Comparison of ENCODE assay signal across 18 cellular contexts in the genomic region with DNA sequence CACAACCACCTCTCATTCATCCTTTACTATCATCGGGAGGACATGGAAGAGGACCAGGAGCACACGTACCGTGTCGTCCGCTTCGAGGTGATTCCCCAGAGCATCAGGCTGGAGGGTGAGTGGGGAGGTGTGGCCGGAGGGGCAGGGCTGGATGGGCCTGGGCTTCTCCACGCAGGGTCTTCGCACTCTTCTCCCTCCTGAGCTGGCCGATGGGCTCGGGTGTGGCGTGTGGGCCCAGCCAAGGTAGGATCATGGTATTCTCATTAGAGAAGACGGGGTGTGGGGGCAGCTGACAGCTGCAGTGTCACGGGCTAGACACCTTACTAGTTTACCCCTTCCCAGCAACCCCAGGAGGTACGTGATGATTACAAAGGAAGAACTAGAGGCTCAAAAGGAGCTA. TPM values are rescaled to one million over a fixed set of nuclear protein-coding genes. Genes with fewer than 3 reads are reported as not detected.
DNase-seq lines count a peak whose midpoint lies in the region; ATAC-seq and TF ChIP-seq lines count a peak whose summit lies in the region.
"Had no signal": no experiment of that assay in that cellular context is flagged by ENCODE, and none has a peak within 500 bp of the region (broad histone marks: within the 10 kb centered on the region; RNA-seq: fewer than 3 reads in every experiment).

No MANE protein-coding gene starts in this region.

- POLR2A ChIA-PET in CD4-positive, alpha-beta T cell (lab: Charles Lee): no interaction called here

- intact Hi-C loops in CD4-positive, alpha-beta T cell (cut with DNase I, micrococcal nuclease): no loop called here
- intact Hi-C loops in esophagus muscularis mucosa (cut with DNase I): no loop called here

- H3K4me3 ChIP-seq in esophagus muscularis mucosa: no peak overlapping the region
- H3K4me3 ChIP-seq: GM23338 had no signal

- no peaks in the 10 kb centered on the region for H3K9me3 Mint-ChIP-seq in stimulated activated naive CD8-positive, alpha-beta T cell treated with anti-CD3 and anti-CD28 coated beads, Interleukin-15, amount 100 ng/mL, for 72 hours
- H3K9me3 Mint-ChIP-seq in chondrocyte (ENCODE audit: low read depth) (no peaks in the 10 kb centered on the region), nephron progenitor cell (no peaks in the 10 kb centered on the region)
- H3K9me3 Mint-ChIP-seq in CD4-positive, alpha-beta T cell: no peaks in the 10 kb centered on the region
- H3K9me3 Mint-ChIP-seq: GM23338, HFFc6, IgD-negative memory B cell had no signal

- H3K36me3 Mint-ChIP-seq in chondrocyte (ENCODE audit: low read depth): peaks cover 75% of the 10 kb centered on the region
- peaks cover 84% of the 10 kb centered on the region for H3K36me3 Mint-ChIP-seq in nephron progenitor cell (ENCODE audit: low read depth)
- H3K36me3 Mint-ChIP-seq in CD4-positive, alpha-beta T cell (ENCODE audit: low read depth): peaks cover 88% of the 10 kb centered on the region

- no peak for TF ChIP-seq POLR2A in esophagus muscularis mucosa (IDR thresholded peaks at IDR 0.05; ENCODE audit: low read depth)

- CTCF ChIA-PET in CD4-positive, alpha-beta T cell (lab: Charles Lee): no interaction called here

- H3K4me3 Mint-ChIP-seq in stimulated activated naive CD8-positive, alpha-beta T cell treated with anti-CD3 and anti-CD28 coated beads, Interleukin-15, amount 100 ng/mL, for 72 hours: no peak overlapping the region
- H3K4me3 Mint-ChIP-seq in chondrocyte (ENCODE audit: unreplicated experiment) (no peak overlapping the region), nephron progenitor cell (no peak overlapping the region)
- no peak overlapping the region for H3K4me3 Mint-ChIP-seq in CD4-positive, alpha-beta T cell
- H3K4me3 Mint-ChIP-seq: CD4-positive, alpha-beta memory T cell; GM23338; HFFc6; IgD-negative memory B cell had no signal

- DNase-seq in stimulated activated naive CD8-positive, alpha-beta T cell treated with anti-CD3 and anti-CD28 coated beads, Interleukin-15, amount 100 ng/mL, for 72 hours: no peak
- DNase-seq in stimulated activated naive CD8-positive, alpha-beta T cell treated with anti-CD3 and anti-CD28 coated beads, Interleukin-15, Interleukin-2, amounts not matched to agents 100 U/mL and 50 U/mL, for 24 hours: no peak
- DNase-seq in chondrocyte (ENCODE audit: low spot score): peak; percentile 55
- DNase-seq in nephron progenitor cell: no peak
- DNase-seq in OCI-M1 (lab: John Stamatoyannopoulos, UW): no peak
- no peak for DNase-seq in CD4-positive, alpha-beta T cell
- no peak for DNase-seq in esophagus muscularis mucosa (ENCODE audit: extremely low spot score)
- DNase-seq: BE2C; C1 segment of cervical spinal cord; CD4-positive, alpha-beta memory T cell; DMS153; DMS79; GDM1; H7; HFFc6 had no signal

- TF ChIP-seq CTCF in chondrocyte (IDR thresholded peaks at IDR 0.05) (no peak), nephron progenitor cell (IDR thresholded peaks at IDR 0.05) (no peak), esophagus muscularis mucosa (IDR thresholded peaks at IDR 0.05) (no peak)
- no peak for TF ChIP-seq CTCF in CD4-positive, alpha-beta T cell (IDR thresholded peaks at IDR 0.05)

- no peaks in the 10 kb centered on the region for H3K4me1 Mint-ChIP-seq in stimulated activated naive CD8-positive, alpha-beta T cell treated with anti-CD3 and anti-CD28 coated beads, Interleukin-15, amount 100 ng/mL, for 72 hours
- H3K4me1 Mint-ChIP-seq in chondrocyte (ENCODE audit: low read depth): no peaks in the 10 kb centered on the region
- H3K4me1 Mint-ChIP-seq in nephron progenitor cell: peaks cover 11% of the 10 kb centered on the region
- no peaks in the 10 kb centered on the region for H3K4me1 Mint-ChIP-seq in CD4-positive, alpha-beta T cell (ENCODE audit: low read depth)
- H3K4me1 Mint-ChIP-seq: GM23338 had no signal

- TF ChIP-seq EP300 in esophagus muscularis mucosa (IDR thresholded peaks at IDR 0.05): no peak

- no peaks in the 10 kb centered on the region for H3K27me3 ChIP-seq in CD4-positive, alpha-beta T cell (ENCODE audit: control insufficient read depth, insufficient read depth, low read length)
- no peaks in the 10 kb centered on the region for H3K27me3 ChIP-seq in esophagus muscularis mucosa
- H3K27me3 ChIP-seq: BE2C had no signal

- H3K27me3 Mint-ChIP-seq in stimulated activated naive CD8-positive, alpha-beta T cell treated with anti-CD3 and anti-CD28 coated beads, Interleukin-15, amount 100 ng/mL, for 72 hours: no peaks in the 10 kb centered on the region
- H3K27me3 Mint-ChIP-seq in chondrocyte (ENCODE audit: low read depth) (no peaks in the 10 kb centered on the region), nephron progenitor cell (ENCODE audit: low read depth, poor library complexity) (peaks cover 3% of the 10 kb centered on the region)
- no peaks in the 10 kb centered on the region for H3K27me3 Mint-ChIP-seq in CD4-positive, alpha-beta T cell
- H3K27me3 Mint-ChIP-seq: CD4-positive, alpha-beta memory T cell; IgD-negative memory B cell had no signal

- H3K4me1 ChIP-seq in esophagus muscularis mucosa: no peaks in the 10 kb centered on the region
- H3K4me1 ChIP-seq: BE2C had no signal

- no peaks in the 10 kb centered on the region for H3K9me3 ChIP-seq in CD4-positive, alpha-beta T cell (ENCODE audit: control insufficient read depth, low read length)
- H3K9me3 ChIP-seq in esophagus muscularis mucosa: no peaks in the 10 kb centered on the region
- H3K9me3 ChIP-seq: BE2C had no signal

- peaks cover 81 to 99% (median 96%) of the 10 kb centered on the region in 4 donors for H3K36me3 ChIP-seq in esophagus muscularis mucosa

- WGBS in esophagus muscularis mucosa: 97% methylated on average over 6 of the region's 15 CpGs

- H3K27ac ChIP-seq in CD4-positive, alpha-beta T cell (ENCODE audit: low read depth, low read length): no peak overlapping the region
- no peak overlapping the region for H3K27ac ChIP-seq in esophagus muscularis mucosa (replicated peaks in 1 of 4)

- peak overlapping the region; percentile 13 to 86 for H3K27ac Mint-ChIP-seq in stimulated activated naive CD8-positive, alpha-beta T cell treated with anti-CD3 and anti-CD28 coated beads, Interleukin-15, amount 100 ng/mL, for 72 hours
- no peak overlapping the region for H3K27ac Mint-ChIP-seq in chondrocyte (ENCODE audit: unreplicated experiment)
- peak overlapping the region; percentile 46 for H3K27ac Mint-ChIP-seq in nephron progenitor cell
- no peak overlapping the region for H3K27ac Mint-ChIP-seq in CD4-positive, alpha-beta T cell
- H3K27ac Mint-ChIP-seq: GM23338, HFFc6, IgD-negative memory B cell had no signal

- no peak for ATAC-seq in stimulated activated naive CD8-positive, alpha-beta T cell treated with anti-CD3 and anti-CD28 coated beads, Interleukin-15, amount 100 ng/mL, for 72 hours
- ATAC-seq in stimulated activated naive CD8-positive, alpha-beta T cell treated with anti-CD3 and anti-CD28 coated beads, Interleukin-15, Interleukin-2, amounts not matched to agents 100 U/mL and 50 U/mL, for 24 hours: no peak
- ATAC-seq in CD4-positive, alpha-beta T cell (ENCODE audit: poor library complexity): no peak
- ATAC-seq: GM23338, HCT116 had no signal

RNA-seq across cellular contexts. Expression of a gene that starts 33.5 kb away (rescaled TPM):
- total RNA-seq in chondrocyte: 64.8 to 87.9 TPM (median 83.7 TPM) in 3 replicates
- total RNA-seq in CD4-positive, alpha-beta T cell: 10 to 100 TPM; 22.4 to 24.5 TPM
- total RNA-seq in esophagus muscularis mucosa: 10 to 100 TPM; 19.9 to 34.4 (median 25.2) TPM

Comparison
In these comparisons a context has a peak if more than half of its experiments do, and no peak if none do; other contexts are left out.
1. H3K27ac Mint-ChIP-seq: peak in stimulated activated naive CD8-positive, alpha-beta T cell treated with anti-CD3 and anti-CD28 coated beads, Interleukin-15, amount 100 ng/mL, for 72 hours (2 of 2) and nephron progenitor cell (single experiment); none in chondrocyte (single experiment) and CD4-positive, alpha-beta T cell (single experiment).